1 cellular context compared by ENCODE assay signal in genomic region chr7:122970740-122971725, GRCh38.
TF ChIP-seq lines count a peak whose summit lies in the region.

No MANE protein-coding gene starts in this region.

TF ChIP-seq in GM23338, 12 proteins besides CTCF, POLR2A, EP300 and RAD21 (continued from another document):
- TF ChIP-seq ZNF114 (CRISPR knock-in tag; IDR thresholded peaks at IDR 0.05) (no peak), EZH2phosphoT487 (IDR thresholded peaks at IDR 0.05; ENCODE audit: unreplicated experiment) (no peak), POLR2AphosphoS5 (IDR thresholded peaks at IDR 0.05; ENCODE audit: low read depth) (no peak), EZH2 (IDR thresholded peaks at IDR 0.05; ENCODE audit: low read depth, unreplicated experiment) (no peak), ZNF462 (CRISPR knock-in tag; IDR thresholded peaks at IDR 0.05) (no peak), ETS1 (IDR thresholded peaks at IDR 0.05) (no peak), NANOG (IDR thresholded peaks at IDR 0.05; ENCODE audit: borderline replicate concordance) (no peak)
